Comparison of ENCODE assay signal across 8 cellular contexts in the genomic region with DNA sequence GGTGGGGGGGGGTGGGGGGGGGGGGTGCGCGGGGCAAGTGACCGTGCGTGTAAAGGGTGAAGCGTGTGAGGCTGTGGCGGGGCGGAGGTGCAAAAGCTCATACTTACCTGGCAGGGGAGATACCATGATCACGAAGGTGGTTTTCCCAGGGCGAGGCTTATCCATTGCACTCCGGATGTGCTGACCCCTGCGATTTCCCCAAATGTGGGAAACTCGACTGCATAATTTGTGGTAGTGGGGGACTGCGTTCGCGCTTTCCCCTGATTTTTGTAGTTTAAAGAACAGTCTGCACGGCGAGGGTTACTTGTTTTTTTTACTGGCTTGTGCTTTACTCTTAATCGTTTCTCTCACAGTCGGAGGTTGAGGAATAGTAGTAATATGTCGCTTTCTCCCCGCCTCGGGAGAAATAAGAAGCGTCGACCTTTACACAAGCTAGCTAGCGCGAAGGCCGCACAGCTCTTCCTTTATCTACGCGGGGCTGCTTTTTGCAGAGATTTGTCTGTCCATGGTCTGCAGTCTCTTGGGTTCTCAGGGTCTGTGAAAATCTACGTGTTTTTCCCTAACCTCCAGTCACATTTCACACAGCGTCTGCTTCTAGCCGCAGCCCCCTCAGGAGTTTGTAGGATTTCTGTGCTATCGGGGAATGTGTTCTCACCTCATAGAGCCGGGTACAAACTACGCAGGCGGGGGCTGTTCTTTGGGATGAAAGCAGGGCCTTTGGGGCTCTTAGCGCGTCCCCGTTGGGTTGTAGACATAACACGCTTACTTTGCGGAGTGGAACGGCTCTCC.
A peak's percentile ranks its signal among the peaks of the same experiment; 100 is the strongest.
DNase-seq lines count a peak whose midpoint lies in the region; ATAC-seq and TF ChIP-seq lines count a peak whose summit lies in the region.
"Not testable (repeated sequence)": the region's sequence is repeated elsewhere in the genome, so short reads cannot be mapped to it uniquely, and the experiment has no call there.

No MANE protein-coding gene starts in this region.

- H3K36me3 Mint-ChIP-seq in Caco-2 (ENCODE audit: insufficient read depth, unreplicated experiment): peaks cover 26% of the 10 kb centered on the region
- not testable (repeated sequence) for H3K36me3 Mint-ChIP-seq in activated CD8-positive, alpha-beta memory T cell treated with anti-CD3 and anti-CD28 coated beads, Interleukin-2, amount 10 ng/mL, durations not matched to agents 7 days and 5 days; endodermal cell (ENCODE audit: low read depth)

- peak overlapping the region; percentile 99 for H3K27ac Mint-ChIP-seq in Caco-2 (ENCODE audit: unreplicated experiment)
- peak overlapping the region; percentile 87 for H3K27ac Mint-ChIP-seq in activated CD8-positive, alpha-beta memory T cell treated with anti-CD3 and anti-CD28 coated beads, Interleukin-2, amount 10 ng/mL, durations not matched to agents 7 days and 5 days
- peak overlapping the region; percentile 98 for H3K27ac Mint-ChIP-seq in endodermal cell

- 0% methylated on average over 6 to 28 of the region's 42 CpGs for WGBS in endodermal cell (ENCODE audit: insufficient coverage in 1 of 2, insufficient read length in 1 of 2), 2 experiments

- H3K27me3 ChIP-seq in Caco-2 (replicated peaks; ENCODE audit: control insufficient read depth, insufficient read depth, low read length); endodermal cell (ENCODE audit: control insufficient read depth, insufficient read depth, low read length, poor library complexity, severe bottlenecking): not testable (repeated sequence)

- not testable (repeated sequence) for TF ChIP-seq CTCF in Caco-2 (IDR thresholded peaks at IDR 0.05; ENCODE audit: insufficient read depth in 1 of 2, low read depth in 1 of 2, low read length in 1 of 2, severe bottlenecking in 1 of 2, unreplicated experiment in 1 of 2); endodermal cell (conservative IDR thresholded peaks at IDR 0.05)

- peak overlapping the region; percentile 35 for H3K4me3 ChIP-seq in Caco-2 (ENCODE audit: low read depth, low read length)
- not testable (repeated sequence) for H3K4me3 ChIP-seq in endodermal cell (ENCODE audit: low read length)

- not testable (repeated sequence) for H3K4me1 Mint-ChIP-seq in Caco-2 (ENCODE audit: low read depth, unreplicated experiment); endodermal cell
- H3K4me1 Mint-ChIP-seq in activated CD8-positive, alpha-beta memory T cell treated with anti-CD3 and anti-CD28 coated beads, Interleukin-2, amount 10 ng/mL, durations not matched to agents 7 days and 5 days: peaks cover 15% of the 10 kb centered on the region

- not testable (repeated sequence) for H3K9ac ChIP-seq in endodermal cell (ENCODE audit: extremely low read depth, low read length, poor library complexity, severe bottlenecking)

- intact Hi-C loops in Caco-2 (cut with micrococcal nuclease; ENCODE audit: unreplicated experiment): not testable (repeated sequence)

- H3K4me3 Mint-ChIP-seq in Caco-2 (ENCODE audit: unreplicated experiment): peak overlapping the region; percentile 86
- H3K4me3 Mint-ChIP-seq in activated CD8-positive, alpha-beta memory T cell treated with anti-CD3 and anti-CD28 coated beads, Interleukin-2, amount 10 ng/mL, durations not matched to agents 7 days and 5 days: peak overlapping the region; percentile 69
- peak overlapping the region; percentile 64 for H3K4me3 Mint-ChIP-seq in endodermal cell

- CTCF ChIA-PET in Caco-2 (lab: Charles Lee): interaction anchor here (0.9 kb wide), 1 partner anchor 10 kb away, joined by 4 read pairs; no protein-coding TSS in a partner anchor
- CTCF ChIA-PET in activated CD8-positive, alpha-beta memory T cell treated with anti-CD3 and anti-CD28 coated beads, Interleukin-2, amount 10 ng/mL, durations not matched to agents 7 days and 5 days (lab: Charles Lee): interaction anchor here (1.7 kb wide), 1 partner anchor 10 kb away, joined by 4 read pairs; no protein-coding TSS in a partner anchor

- H3K36me3 ChIP-seq in Caco-2 (ENCODE audit: control insufficient read depth, insufficient read depth, low read length); endodermal cell (ENCODE audit: control insufficient read depth, insufficient read depth, low read length): not testable (repeated sequence)

- not testable (repeated sequence) for H3K4me1 ChIP-seq in Caco-2; endodermal cell (ENCODE audit: control insufficient read depth, insufficient read depth, low read length)

- H3K9me3 ChIP-seq in Caco-2; endodermal cell (ENCODE audit: control insufficient read depth, low read length): not testable (repeated sequence)

- BruUV-seq in Caco-2 (replicated peaks; lab: Mats Ljungman, UMichigan): TSS peak; percentile 100

- H3K27me3 Mint-ChIP-seq in Caco-2 (ENCODE audit: insufficient read depth, unreplicated experiment); activated CD8-positive, alpha-beta memory T cell treated with anti-CD3 and anti-CD28 coated beads, Interleukin-2, amount 10 ng/mL, durations not matched to agents 7 days and 5 days; endodermal cell (ENCODE audit: insufficient read depth): not testable (repeated sequence)

- POLR2A ChIA-PET in Caco-2 (lab: Charles Lee): interaction anchor here (0.6 to 2.1 kb wide), 3 partner anchors 10 to 33 kb away, joined by 3 to 30 read pairs (median 3); no protein-coding TSS in a partner anchor

- peak; percentile 93 for ATAC-seq in GM21390 (IDR thresholded peaks at IDR 0.05; ENCODE audit: unreplicated experiment)
- peak; percentile 92 for ATAC-seq in activated CD8-positive, alpha-beta memory T cell treated with anti-CD3 and anti-CD28 coated beads, Interleukin-2, amount 10 ng/mL, durations not matched to agents 7 days and 5 days

- H3K27ac ChIP-seq in endodermal cell (ENCODE audit: low read depth, low read length): peak overlapping the region; percentile 74

- DNase-seq in Caco-2: peak; percentile 85 to 91
- DNase-seq in HUDEP-2 (lab: John Stamatoyannopoulos, UW; ENCODE audit: unreplicated experiment in 76 of 76): peak in 74 of 76 experiments; percentile 23 to 96 (median 83)
- DNase-seq in NOMO-1 treated with dmso at 0.1 percent for 144 hours (lab: John Stamatoyannopoulos, UW; ENCODE audit: unreplicated experiment): peak; percentile 92
- peak; percentile 90 for DNase-seq in activated CD8-positive, alpha-beta memory T cell treated with anti-CD3 and anti-CD28 coated beads, Interleukin-2, amount 10 ng/mL, durations not matched to agents 7 days and 5 days
- DNase-seq in endodermal cell: peak; percentile 93
- peak; percentile 83 for DNase-seq in midbrain (lab: John Stamatoyannopoulos, UW)
- peak; percentile 31 to 52 for DNase-seq in stimulated activated CD8-positive, alpha-beta memory T cell treated with anti-CD3 and anti-CD28 coated beads, Interleukin-15, amount 100 ng/mL, for 4 hours (ENCODE audit: low read depth in 2 of 2)

- not testable (repeated sequence) for H3K9me3 Mint-ChIP-seq in Caco-2 (ENCODE audit: unreplicated experiment); activated CD8-positive, alpha-beta memory T cell treated with anti-CD3 and anti-CD28 coated beads, Interleukin-2, amount 10 ng/mL, durations not matched to agents 7 days and 5 days (ENCODE audit: low read depth); endodermal cell

Comparison
In these comparisons a context has a peak if more than half of its experiments do, and no peak if none do; other contexts are left out.
1. DNase-seq: peak in every context shown above with its lines; median percentile 93 in endodermal cell; 92 in NOMO-1 treated with dmso at 0.1 percent for 144 hours; 90 in activated CD8-positive, alpha-beta memory T cell treated with anti-CD3 and anti-CD28 coated beads, Interleukin-2, amount 10 ng/mL, durations not matched to agents 7 days and 5 days; 88 in Caco-2; 83 in HUDEP-2; 83 in midbrain; 42 in stimulated activated CD8-positive, alpha-beta memory T cell treated with anti-CD3 and anti-CD28 coated beads, Interleukin-15, amount 100 ng/mL, for 4 hours.